ENCODE assay signal across 11 cellular contexts in the genomic region with DNA sequence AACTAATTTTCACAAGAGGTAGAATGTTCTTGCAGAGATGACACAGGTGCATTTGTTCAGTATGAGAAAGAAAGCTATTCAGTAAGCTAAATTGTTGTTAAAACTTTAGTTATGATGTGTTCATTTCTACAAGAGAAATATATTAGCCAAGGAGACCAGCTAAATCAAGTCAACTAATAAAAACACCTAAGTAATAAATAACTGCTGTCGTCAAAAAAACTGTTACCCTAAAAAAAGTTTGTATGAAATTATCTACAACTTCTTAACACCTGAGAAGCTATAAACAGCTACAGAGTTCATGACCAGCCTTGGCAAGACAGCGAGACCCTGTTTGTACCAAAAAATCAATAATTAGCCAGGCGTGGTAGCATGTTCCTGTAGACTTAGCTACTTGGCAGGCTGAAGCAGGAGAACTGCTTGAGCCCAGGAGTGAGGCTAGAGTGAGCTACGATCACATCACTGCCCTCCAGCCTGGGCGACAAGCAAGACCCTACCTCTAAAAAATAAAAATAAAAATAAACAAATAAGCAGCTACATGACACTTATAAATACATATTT.
DNase-seq lines count a peak whose midpoint lies in the region; ATAC-seq, FAIRE-seq and TF ChIP-seq lines count a peak whose summit lies in the region.
"Had no signal": no experiment of that assay in that cellular context is flagged by ENCODE, and none has a peak within 500 bp of the region (broad histone marks: within the 10 kb centered on the region; RNA-seq: fewer than 3 reads in every experiment).

No MANE protein-coding gene starts in this region.

- TF ChIP-seq CTCF in left lung (IDR thresholded peaks at IDR 0.05) (no peak), Caco-2 (IDR thresholded peaks at IDR 0.05; ENCODE audit: insufficient read depth in 1 of 2, low read depth in 1 of 2, low read length in 1 of 2, severe bottlenecking in 1 of 2, unreplicated experiment in 1 of 2) (no peak)

- ATAC-seq in GM21423 (IDR thresholded peaks at IDR 0.05; ENCODE audit: unreplicated experiment), result peak; percentile 77
- peak; percentile 78 for ATAC-seq in HG03460 (IDR thresholded peaks at IDR 0.05; ENCODE audit: unreplicated experiment)
- peak; percentile 44 for ATAC-seq in left lung
- no peak for ATAC-seq in naive thymus-derived CD4-positive, alpha-beta T cell

- peaks cover 9 to 42% (median 35%) of the 10 kb centered on the region in 7 donors for H3K4me1 Mint-ChIP-seq in naive thymus-derived CD4-positive, alpha-beta T cell
- peaks cover 19% of the 10 kb centered on the region for H3K4me1 Mint-ChIP-seq in Caco-2 (ENCODE audit: low read depth, unreplicated experiment)

- FAIRE-seq in GM18507 (lab: Jason Lieb, UNC), result peak; percentile 66

- DNase-seq in GM18507 (ENCODE audit: extremely low spot score, insufficient read length, low read depth) (no peak), left lung (no peak), NCI-H2171 (lab: John Stamatoyannopoulos, UW) (no peak), Caco-2 (no peak), DMS53 (lab: John Stamatoyannopoulos, UW) (no peak)
- DNase-seq in naive thymus-derived CD4-positive, alpha-beta T cell, result no peak
- DNase-seq: activated T-cell treated with anti-CD3 and anti-CD28 coated beads, Interleukin-2, amount 50 U/mL, for 48 hours; brain microvascular endothelial cell; CD8-positive, alpha-beta memory T cell had no signal

- H3K4me3 Mint-ChIP-seq in naive thymus-derived CD4-positive, alpha-beta T cell, result no peak overlapping the region
- no peak overlapping the region for H3K4me3 Mint-ChIP-seq in Caco-2 (ENCODE audit: unreplicated experiment)
- H3K4me3 Mint-ChIP-seq: CD8-positive, alpha-beta memory T cell had no signal

- H3K27me3 ChIP-seq in left lung, result no peaks in the 10 kb centered on the region
- no peaks in the 10 kb centered on the region for H3K27me3 ChIP-seq in naive thymus-derived CD4-positive, alpha-beta T cell (ENCODE audit: control insufficient read depth in 2 of 2, insufficient read depth in 2 of 2, low read length in 2 of 2)
- H3K27me3 ChIP-seq in Caco-2 (replicated peaks; ENCODE audit: control insufficient read depth, insufficient read depth, low read length), result no peaks in the 10 kb centered on the region
- H3K27me3 ChIP-seq: brain microvascular endothelial cell had no signal

- BruUV-seq in Caco-2 (replicated peaks; lab: Mats Ljungman, UMichigan), result no TSS peak

- POLR2A ChIA-PET in naive thymus-derived CD4-positive, alpha-beta T cell (lab: Charles Lee), result no interaction called here
- POLR2A ChIA-PET in Caco-2 (lab: Charles Lee), result no interaction called here

- no peak overlapping the region for H3K4me3 ChIP-seq in left lung
- H3K4me3 ChIP-seq in naive thymus-derived CD4-positive, alpha-beta T cell (ENCODE audit: low read length), result no peak overlapping the region
- no peak overlapping the region for H3K4me3 ChIP-seq in Caco-2 (ENCODE audit: low read depth, low read length)

- H3K27ac Mint-ChIP-seq in naive thymus-derived CD4-positive, alpha-beta T cell, result peak overlapping the region in 1 of 9 donors; percentile 65
- no peak overlapping the region for H3K27ac Mint-ChIP-seq in Caco-2 (ENCODE audit: unreplicated experiment)

- CTCF ChIA-PET in naive thymus-derived CD4-positive, alpha-beta T cell (lab: Charles Lee), result interaction anchor here (0.6 kb wide), 1 partner anchor 61 kb away, joined by 3 read pairs; no protein-coding TSS in a partner anchor
- CTCF ChIA-PET in Caco-2 (lab: Charles Lee), result no interaction called here

- H3K9me3 ChIP-seq in left lung (no peaks in the 10 kb centered on the region), Caco-2 (no peaks in the 10 kb centered on the region)
- no peaks in the 10 kb centered on the region for H3K9me3 ChIP-seq in naive thymus-derived CD4-positive, alpha-beta T cell (ENCODE audit: control insufficient read depth in 2 of 3, low read length in 3 of 3)

- peaks cover 0 to 22% of the 10 kb centered on the region in 2 donors for H3K36me3 ChIP-seq in left lung
- H3K36me3 ChIP-seq in naive thymus-derived CD4-positive, alpha-beta T cell (ENCODE audit: control insufficient read depth in 2 of 3, insufficient read depth in 3 of 3, low read length in 3 of 3), result peaks cover 0 to 13% (median 0%) of the 10 kb centered on the region in 3 experiments
- H3K36me3 ChIP-seq in Caco-2 (ENCODE audit: control insufficient read depth, insufficient read depth, low read length), result no peaks in the 10 kb centered on the region
- H3K36me3 ChIP-seq: brain microvascular endothelial cell had no signal

- H3K27me3 Mint-ChIP-seq in naive thymus-derived CD4-positive, alpha-beta T cell, result no peaks in the 10 kb centered on the region
- H3K27me3 Mint-ChIP-seq in Caco-2 (ENCODE audit: insufficient read depth, unreplicated experiment), result no peaks in the 10 kb centered on the region
- H3K27me3 Mint-ChIP-seq: CD8-positive, alpha-beta memory T cell had no signal

- H3K4me1 ChIP-seq in left lung (peaks cover 0 to 11% of the 10 kb centered on the region in 2 donors), Caco-2 (0 out of 2 replicates have a peak, but pooled peaks cover 3% of the 10 kb centered on the region)
- H3K4me1 ChIP-seq in naive thymus-derived CD4-positive, alpha-beta T cell (ENCODE audit: control insufficient read depth in 2 of 2, insufficient read depth in 2 of 2, low read length in 2 of 2), result no peaks in the 10 kb centered on the region

- peaks cover 7 to 38% (median 16%) of the 10 kb centered on the region in 5 donors for H3K36me3 Mint-ChIP-seq in naive thymus-derived CD4-positive, alpha-beta T cell
- peaks cover 16% of the 10 kb centered on the region for H3K36me3 Mint-ChIP-seq in Caco-2 (ENCODE audit: insufficient read depth, unreplicated experiment)

- intact Hi-C loops in left lung (cut with DNase I) (no loop called here), Caco-2 (cut with micrococcal nuclease; ENCODE audit: unreplicated experiment) (no loop called here)
- intact Hi-C loops in naive thymus-derived CD4-positive, alpha-beta T cell (cut with micrococcal nuclease), result no loop called here

- H3K27ac ChIP-seq in left lung, result no peak overlapping the region
- H3K27ac ChIP-seq in naive thymus-derived CD4-positive, alpha-beta T cell (ENCODE audit: low read depth, low read length), result no peak overlapping the region
- H3K27ac ChIP-seq: brain microvascular endothelial cell had no signal

- no peaks in the 10 kb centered on the region for H3K9me3 Mint-ChIP-seq in naive thymus-derived CD4-positive, alpha-beta T cell
- H3K9me3 Mint-ChIP-seq in Caco-2 (ENCODE audit: unreplicated experiment), result no peaks in the 10 kb centered on the region
- H3K9me3 Mint-ChIP-seq: CD8-positive, alpha-beta memory T cell had no signal
